1 cellular context compared by ENCODE assay signal in the genomic region with DNA sequence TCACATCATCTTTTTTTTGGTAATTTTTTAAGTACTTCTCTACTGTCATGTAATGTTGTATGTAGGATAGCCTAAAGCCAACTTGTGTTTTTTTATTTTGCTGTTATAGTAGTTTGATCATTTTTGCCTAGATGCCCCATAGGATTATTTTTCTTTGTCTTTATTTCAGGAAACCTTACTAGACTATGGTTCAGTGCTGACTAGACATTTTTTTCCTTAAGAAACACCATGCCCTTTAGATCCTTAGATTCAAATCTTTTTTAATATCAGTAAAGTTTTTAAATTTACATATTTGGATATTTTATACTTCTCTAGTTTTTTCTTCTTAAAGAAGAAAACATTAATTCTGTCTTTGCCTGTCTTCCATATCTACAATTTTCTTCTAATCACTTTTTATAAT.
TF ChIP-seq lines count a peak whose summit lies in the region.

No MANE protein-coding gene starts in this region.

TF ChIP-seq in K562, 482 proteins besides CTCF, POLR2A, EP300 and RAD21 (continued from another document):
- TF ChIP-seq, protein P1, sequence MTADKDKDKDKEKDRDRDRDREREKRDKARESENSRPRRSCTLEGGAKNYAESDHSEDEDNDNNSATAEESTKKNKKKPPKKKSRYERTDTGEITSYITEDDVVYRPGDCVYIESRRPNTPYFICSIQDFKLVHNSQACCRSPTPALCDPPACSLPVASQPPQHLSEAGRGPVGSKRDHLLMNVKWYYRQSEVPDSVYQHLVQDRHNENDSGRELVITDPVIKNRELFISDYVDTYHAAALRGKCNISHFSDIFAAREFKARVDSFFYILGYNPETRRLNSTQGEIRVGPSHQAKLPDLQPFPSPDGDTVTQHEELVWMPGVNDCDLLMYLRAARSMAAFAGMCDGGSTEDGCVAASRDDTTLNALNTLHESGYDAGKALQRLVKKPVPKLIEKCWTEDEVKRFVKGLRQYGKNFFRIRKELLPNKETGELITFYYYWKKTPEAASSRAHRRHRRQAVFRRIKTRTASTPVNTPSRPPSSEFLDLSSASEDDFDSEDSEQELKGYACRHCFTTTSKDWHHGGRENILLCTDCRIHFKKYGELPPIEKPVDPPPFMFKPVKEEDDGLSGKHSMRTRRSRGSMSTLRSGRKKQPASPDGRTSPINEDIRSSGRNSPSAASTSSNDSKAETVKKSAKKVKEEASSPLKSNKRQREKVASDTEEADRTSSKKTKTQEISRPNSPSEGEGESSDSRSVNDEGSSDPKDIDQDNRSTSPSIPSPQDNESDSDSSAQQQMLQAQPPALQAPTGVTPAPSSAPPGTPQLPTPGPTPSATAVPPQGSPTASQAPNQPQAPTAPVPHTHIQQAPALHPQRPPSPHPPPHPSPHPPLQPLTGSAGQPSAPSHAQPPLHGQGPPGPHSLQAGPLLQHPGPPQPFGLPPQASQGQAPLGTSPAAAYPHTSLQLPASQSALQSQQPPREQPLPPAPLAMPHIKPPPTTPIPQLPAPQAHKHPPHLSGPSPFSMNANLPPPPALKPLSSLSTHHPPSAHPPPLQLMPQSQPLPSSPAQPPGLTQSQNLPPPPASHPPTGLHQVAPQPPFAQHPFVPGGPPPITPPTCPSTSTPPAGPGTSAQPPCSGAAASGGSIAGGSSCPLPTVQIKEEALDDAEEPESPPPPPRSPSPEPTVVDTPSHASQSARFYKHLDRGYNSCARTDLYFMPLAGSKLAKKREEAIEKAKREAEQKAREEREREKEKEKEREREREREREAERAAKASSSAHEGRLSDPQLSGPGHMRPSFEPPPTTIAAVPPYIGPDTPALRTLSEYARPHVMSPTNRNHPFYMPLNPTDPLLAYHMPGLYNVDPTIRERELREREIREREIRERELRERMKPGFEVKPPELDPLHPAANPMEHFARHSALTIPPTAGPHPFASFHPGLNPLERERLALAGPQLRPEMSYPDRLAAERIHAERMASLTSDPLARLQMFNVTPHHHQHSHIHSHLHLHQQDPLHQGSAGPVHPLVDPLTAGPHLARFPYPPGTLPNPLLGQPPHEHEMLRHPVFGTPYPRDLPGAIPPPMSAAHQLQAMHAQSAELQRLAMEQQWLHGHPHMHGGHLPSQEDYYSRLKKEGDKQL (CRISPR knock-in tag; IDR thresholded peaks at IDR 0.05; ENCODE audit: borderline replicate concordance): no peak
- TF ChIP-seq DACH1 (IDR thresholded peaks at IDR 0.05; ENCODE audit: partially characterized antibody): no peak
- TF ChIP-seq C11orf30 (IDR thresholded peaks at IDR 0.05; ENCODE audit: low read depth): peak; percentile 53; the same call in 1 of the 2 replicates
- 0 out of 2 replicates have a peak, but pooled peaks have one; percentile 13 for TF ChIP-seq MAFG (tag; conservative IDR thresholded peaks at IDR 0.05)
- peak; percentile 77 for TF ChIP-seq ZNF316 (IDR thresholded peaks at IDR 0.05)
- peak; percentile 58 for TF ChIP-seq MAFF (IDR thresholded peaks at IDR 0.05; ENCODE audit: low read length)
TF ChIP-seq in K562: peak in this region for 5.
